8 cellular contexts compared by ENCODE assay signal in the genomic region with DNA sequence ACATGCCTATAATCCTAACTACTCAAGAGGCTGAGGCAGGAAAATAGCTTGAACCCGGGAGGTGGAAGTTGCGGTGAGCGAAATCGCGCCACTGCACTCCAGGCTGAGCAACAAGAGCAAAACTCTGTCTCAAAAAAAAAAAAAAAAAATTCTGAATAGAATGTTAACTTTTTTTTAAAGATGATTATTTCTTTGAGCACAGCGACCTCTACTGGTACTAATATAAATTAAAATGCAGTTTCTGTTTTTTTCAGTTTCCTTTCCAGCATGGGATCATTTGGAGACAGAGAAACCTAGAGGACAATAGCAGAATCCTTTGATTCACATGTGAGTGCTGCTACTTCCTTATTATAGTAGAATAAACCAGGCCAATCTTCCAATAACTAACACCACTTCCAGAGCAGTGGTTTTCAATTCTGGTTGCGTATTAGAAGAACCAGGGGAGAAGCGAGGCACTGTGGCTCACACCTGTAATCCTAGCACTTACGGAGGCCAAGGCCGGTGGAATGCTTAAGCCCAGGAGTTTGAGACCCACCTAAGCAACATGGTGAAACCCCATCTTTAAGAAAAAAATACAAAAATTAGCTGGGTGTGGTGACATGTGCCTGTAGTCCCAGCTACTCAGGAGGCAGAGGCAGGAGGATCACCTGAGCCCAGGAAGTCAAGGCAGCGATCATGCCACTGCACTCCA. TPM values are rescaled to one million over a fixed set of nuclear protein-coding genes. Genes with fewer than 3 reads are reported as not detected.
A peak's percentile ranks its signal among the peaks of the same experiment; 100 is the strongest.
DNase-seq lines count a peak whose midpoint lies in the region; ATAC-seq lines count a peak whose summit lies in the region.

No MANE protein-coding gene starts in this region.

- CTCF ChIA-PET in CD4-positive, alpha-beta memory T cell (lab: Charles Lee; ENCODE audit: partially characterized antibody) = interaction anchor here (0.6 to 8.7 kb wide), 23 partner anchors 9 to 1865 kb away, joined by 3 to 138 read pairs (median 5); partner anchors contain the start of genes HNRNPLL and SRSF7

- peaks cover 34% of the 10 kb centered on the region for H3K36me3 ChIP-seq in CD4-positive, alpha-beta memory T cell (ENCODE audit: insufficient read depth, low read length)
- peaks cover 26 to 27% of the 10 kb centered on the region in 2 donors for H3K36me3 ChIP-seq in muscle layer of duodenum (ENCODE audit: control insufficient read depth in 1 of 2, insufficient read depth in 2 of 2, low read length in 2 of 2)

- H3K9me3 ChIP-seq in CD4-positive, alpha-beta memory T cell (ENCODE audit: control insufficient read depth in 1 of 2, low read length in 2 of 2) = no peaks in the 10 kb centered on the region
- H3K9me3 ChIP-seq in muscle layer of duodenum (ENCODE audit: control insufficient read depth in 1 of 2, low read length in 2 of 2) = no peaks in the 10 kb centered on the region

- peak; percentile 60 to 71 (median 65) for DNase-seq in CD4-positive, alpha-beta memory T cell
- DNase-seq in HS-5 (ENCODE audit: low read depth) (peak; percentile 37), SK-N-DZ (ENCODE audit: low spot score) (peak; percentile 36)
- DNase-seq in effector memory CD8-positive, alpha-beta T cell = peak in 1 of 3 experiments; percentile 39

- no peaks in the 10 kb centered on the region for H3K27me3 ChIP-seq in CD4-positive, alpha-beta memory T cell (ENCODE audit: insufficient read depth, low read length)
- H3K27me3 ChIP-seq in muscle layer of duodenum (ENCODE audit: low read depth, low read length) = no peaks in the 10 kb centered on the region

- POLR2A ChIA-PET in CD4-positive, alpha-beta memory T cell (lab: Charles Lee; ENCODE audit: partially characterized antibody) = interaction anchor here (0.5 to 8.1 kb wide), 20 partner anchors 9 to 1141 kb away, joined by 3 to 113 read pairs (median 5); partner anchors contain the start of genes GALM and SRSF7

- peak overlapping the region; percentile 25 to 99 (median 83) for H3K27ac Mint-ChIP-seq in CD4-positive, alpha-beta memory T cell
- peak overlapping the region; percentile 86 to 100 for H3K27ac Mint-ChIP-seq in effector memory CD8-positive, alpha-beta T cell

- H3K4me1 ChIP-seq in CD4-positive, alpha-beta memory T cell (ENCODE audit: insufficient read depth, low read length) = peaks cover 53% of the 10 kb centered on the region
- H3K4me1 ChIP-seq in muscle layer of duodenum (ENCODE audit: control insufficient read depth in 1 of 2, insufficient read depth in 2 of 2, low read length in 2 of 2) = peaks cover 0 to 38% of the 10 kb centered on the region in 2 donors

- H3K4me1 Mint-ChIP-seq in CD4-positive, alpha-beta memory T cell = peaks cover 30 to 77% (median 43%) of the 10 kb centered on the region in 4 donors
- peaks cover 24 to 29% of the 10 kb centered on the region in 2 donors for H3K4me1 Mint-ChIP-seq in effector memory CD8-positive, alpha-beta T cell (ENCODE audit: low read depth in 2 of 2)

- no peaks in the 10 kb centered on the region for H3K27me3 Mint-ChIP-seq in CD4-positive, alpha-beta memory T cell
- no peaks in the 10 kb centered on the region for H3K27me3 Mint-ChIP-seq in effector memory CD8-positive, alpha-beta T cell

- H3K36me3 Mint-ChIP-seq in CD4-positive, alpha-beta memory T cell = peaks cover 37 to 82% of the 10 kb centered on the region in 2 donors
- peaks cover 95% of the 10 kb centered on the region for H3K36me3 Mint-ChIP-seq in effector memory CD8-positive, alpha-beta T cell (ENCODE audit: insufficient read depth)

- peak; percentile 32 for ATAC-seq in effector memory CD8-positive, alpha-beta T cell (replicated peaks)
- no peak for ATAC-seq in GM18861 (IDR thresholded peaks at IDR 0.05; ENCODE audit: unreplicated experiment)
- no peak for ATAC-seq in HG03565 (IDR thresholded peaks at IDR 0.05; ENCODE audit: unreplicated experiment)
- ATAC-seq in GM21737 (IDR thresholded peaks at IDR 0.05; ENCODE audit: unreplicated experiment) = no peak

- peak overlapping the region in 4 of 8 donors; percentile 15 to 39 (median 27) for H3K4me3 Mint-ChIP-seq in CD4-positive, alpha-beta memory T cell
- H3K4me3 Mint-ChIP-seq in effector memory CD8-positive, alpha-beta T cell = peak overlapping the region in 1 of 2 donors; percentile 29

- no peak overlapping the region for H3K27ac ChIP-seq in CD4-positive, alpha-beta memory T cell (ENCODE audit: low read depth, low read length)
- peak overlapping the region; percentile 5 for H3K27ac ChIP-seq in muscle layer of duodenum (ENCODE audit: low read length)

- no peak overlapping the region for H3K4me3 ChIP-seq in CD4-positive, alpha-beta memory T cell (ENCODE audit: low read length in 2 of 2)
- no peak overlapping the region for H3K4me3 ChIP-seq in muscle layer of duodenum (ENCODE audit: low read depth in 1 of 2, low read length in 2 of 2)

- intact Hi-C loops in CD4-positive, alpha-beta memory T cell (cut with micrococcal nuclease) = loop anchor here (1.0 to 5.0 kb wide), 4 partner anchors 139 to 424 kb away; partner anchors contain the start of gene HNRNPLL

- peaks cover 0 to 6% (median 0%) of the 10 kb centered on the region in 8 donors for H3K9me3 Mint-ChIP-seq in CD4-positive, alpha-beta memory T cell
- H3K9me3 Mint-ChIP-seq in effector memory CD8-positive, alpha-beta T cell = no peaks in the 10 kb centered on the region

RNA-seq across cellular contexts. Expression of gene SRSF7, which starts 10.2 kb away (rescaled TPM):
- total RNA-seq in CD4-positive, alpha-beta memory T cell = 100 to 1,000 TPM; 314 to 333 TPM
- 100 to 1,000 TPM; 177 to 202 TPM for polyA plus RNA-seq in CD4-positive, alpha-beta memory T cell
- 294 and 327 TPM in 2 replicates for polyA plus RNA-seq in SK-N-DZ (2014; cell fraction: cytosol; rRNA removed)
- 723 and 849 TPM in 2 replicates for polyA plus RNA-seq in SK-N-DZ (2014; cell fraction: nucleus; rRNA removed)

RNA-seq across cellular contexts. Expression of gene GEMIN6, which starts 37.0 kb away (rescaled TPM):
- total RNA-seq in CD4-positive, alpha-beta memory T cell = 10 to 100 TPM; 15.1 to 15.5 TPM
- polyA plus RNA-seq in CD4-positive, alpha-beta memory T cell = 10 to 100 TPM in 1 of 2 donors, 1 to 10 TPM in 1; 5.9 to 15.5 TPM
- 17.3 and 23.6 TPM in 2 replicates for polyA plus RNA-seq in SK-N-DZ (2014; cell fraction: cytosol; rRNA removed)
- 11.0 and 13.0 TPM in 2 replicates for polyA plus RNA-seq in SK-N-DZ (2014; cell fraction: nucleus; rRNA removed)
